Comparison of ENCODE assay signal across 21 cellular contexts in genomic region chr1:66546045-66546810, GRCh38. TPM values are rescaled to one million over a fixed set of nuclear protein-coding genes. Genes with fewer than 3 reads are reported as not detected.
"Had no signal": no experiment of that assay in that cellular context is flagged by ENCODE, and none has a peak within 500 bp of the region (broad histone marks: within the 10 kb centered on the region; RNA-seq: fewer than 3 reads in every experiment).

No MANE protein-coding gene starts in this region.

- DNase-seq: activated CD4-positive, alpha-beta T cell treated with anti-CD3 and anti-CD28 coated beads, Interleukin-2, amount 50 U/mL, for 4 hours; activated effector memory CD4-positive, alpha-beta T cell treated with anti-CD3 and anti-CD28 coated beads, Interleukin-2, amount 50 U/mL, for 16 hours; activated naive CD4-positive, alpha-beta T cell treated with anti-CD3 and anti-CD28 coated beads, Interleukin-2, amount 50 U/mL, for 16 hours; activated T-cell treated with anti-CD3 and anti-CD28 coated beads, Interleukin-2, amount 50 U/mL, for 72 hours; aorta; cortex of kidney; foreskin fibroblast; islet precursor cell; midbrain; right lobe of liver; small intestine; stimulated activated CD4-positive, alpha-beta T cell treated with anti-CD3 and anti-CD28 coated beads, Interleukin-15, amount 100 ng/mL, for 24 hours; stimulated activated CD4-positive, alpha-beta T cell treated with anti-CD3 and anti-CD28 coated beads, Interleukin-2, amount 100 ng/mL, for 48 hours; stimulated activated naive CD8-positive, alpha-beta T cell treated with anti-CD3 and anti-CD28 coated beads, Interleukin-15, amount 100 ng/mL, for 72 hours; upper lobe of left lung had no signal

- ATAC-seq: activated T-cell treated with anti-CD3 and anti-CD28 coated beads, Interleukin-2, amount 50 U/mL, for 72 hours; right lobe of liver; stimulated activated naive CD8-positive, alpha-beta T cell treated with anti-CD3 and anti-CD28 coated beads, Interleukin-15, amount 100 ng/mL, for 72 hours had no signal

- H3K4me3 Mint-ChIP-seq: activated T-cell treated with anti-CD3 and anti-CD28 coated beads, Interleukin-2, amount 50 U/mL, for 72 hours; central memory CD8-positive, alpha-beta T cell; nephron; stimulated activated naive CD8-positive, alpha-beta T cell treated with anti-CD3 and anti-CD28 coated beads, Interleukin-15, amount 100 ng/mL, for 72 hours had no signal

- H3K27ac Mint-ChIP-seq: activated T-cell treated with anti-CD3 and anti-CD28 coated beads, Interleukin-2, amount 50 U/mL, for 72 hours; nephron; stimulated activated naive CD8-positive, alpha-beta T cell treated with anti-CD3 and anti-CD28 coated beads, Interleukin-15, amount 100 ng/mL, for 72 hours had no signal

- H3K4me1 Mint-ChIP-seq: central memory CD8-positive, alpha-beta T cell; nephron; stimulated activated naive CD8-positive, alpha-beta T cell treated with anti-CD3 and anti-CD28 coated beads, Interleukin-15, amount 100 ng/mL, for 72 hours had no signal

- H3K9me3 Mint-ChIP-seq: activated T-cell treated with anti-CD3 and anti-CD28 coated beads, Interleukin-2, amount 50 U/mL, for 72 hours; central memory CD8-positive, alpha-beta T cell; nephron; stimulated activated naive CD8-positive, alpha-beta T cell treated with anti-CD3 and anti-CD28 coated beads, Interleukin-15, amount 100 ng/mL, for 72 hours had no signal

- H3K4me3 ChIP-seq: esophagus muscularis mucosa, lung, right lobe of liver, suprapubic skin, upper lobe of left lung had no signal

RNA-seq across cellular contexts. Expression of gene SGIP1, which starts 12.3 kb away (rescaled TPM):
- total RNA-seq: activated CD8-positive, alpha-beta memory T cell treated with anti-CD3 and anti-CD28 coated beads for 36 hours had no signal
